In the genomic region with DNA sequence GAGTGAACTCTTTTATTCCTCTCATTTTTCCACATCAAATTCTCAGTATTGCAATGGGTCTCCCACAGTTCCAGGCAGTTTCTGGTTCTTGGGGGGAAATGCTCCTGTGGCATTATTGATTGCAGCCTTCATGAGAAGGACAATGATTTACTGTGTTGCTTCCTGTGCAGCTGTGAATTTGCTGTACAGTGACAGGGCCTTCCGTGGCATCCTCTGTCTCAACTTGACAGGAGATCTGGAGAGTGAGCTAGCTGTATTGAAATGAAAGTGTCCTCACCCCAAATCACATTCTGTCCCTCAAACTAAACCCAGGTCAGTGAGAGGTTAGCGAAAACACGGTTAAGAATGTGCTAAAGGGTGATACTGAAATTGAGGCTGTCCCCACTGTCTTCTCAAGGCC, we compare ENCODE assay signal across 2 cellular contexts.
TF ChIP-seq lines count a peak whose summit lies in the region.

No MANE protein-coding gene starts in this region.

TF ChIP-seq in GM12891, 5 proteins besides CTCF, POLR2A, EP300 and RAD21:
- TF ChIP-seq SPI1 (IDR thresholded peaks at IDR 0.05; ENCODE audit: low read depth, low read length) (no peak), POU2F2 (IDR thresholded peaks at IDR 0.05; ENCODE audit: low read depth, low read length) (no peak), POLR2AphosphoS5 (IDR thresholded peaks at IDR 0.05; ENCODE audit: low read depth, low read length) (no peak), TAF1 (IDR thresholded peaks at IDR 0.05; ENCODE audit: low read depth, low read length) (no peak), PAX5 (IDR thresholded peaks at IDR 0.05; ENCODE audit: insufficient read depth, low read length, severe bottlenecking) (no peak)

TF ChIP-seq in GM12878, 131 proteins besides CTCF, POLR2A, EP300 and RAD21:
- TF ChIP-seq, protein P1, sequence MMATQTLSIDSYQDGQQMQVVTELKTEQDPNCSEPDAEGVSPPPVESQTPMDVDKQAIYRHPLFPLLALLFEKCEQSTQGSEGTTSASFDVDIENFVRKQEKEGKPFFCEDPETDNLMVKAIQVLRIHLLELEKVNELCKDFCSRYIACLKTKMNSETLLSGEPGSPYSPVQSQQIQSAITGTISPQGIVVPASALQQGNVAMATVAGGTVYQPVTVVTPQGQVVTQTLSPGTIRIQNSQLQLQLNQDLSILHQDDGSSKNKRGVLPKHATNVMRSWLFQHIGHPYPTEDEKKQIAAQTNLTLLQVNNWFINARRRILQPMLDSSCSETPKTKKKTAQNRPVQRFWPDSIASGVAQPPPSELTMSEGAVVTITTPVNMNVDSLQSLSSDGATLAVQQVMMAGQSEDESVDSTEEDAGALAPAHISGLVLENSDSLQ (IDR thresholded peaks at IDR 0.05), result peak; percentile 33; the same call in 1 of the 2 replicates
- peak; percentile 22; the same call in 1 of the 2 replicates for TF ChIP-seq EED (IDR thresholded peaks at IDR 0.05; ENCODE audit: low read depth)
- no peak for TF ChIP-seq ZNF24 (IDR thresholded peaks at IDR 0.05)
